ENCODE assay signal across 8 cellular contexts in genomic region chr3:56783644-56784451, GRCh38. TPM values are rescaled to one million over a fixed set of nuclear protein-coding genes. Genes with fewer than 3 reads are reported as not detected.
A peak's percentile ranks its signal among the peaks of the same experiment; 100 is the strongest.
DNase-seq lines count a peak whose midpoint lies in the region; ATAC-seq and TF ChIP-seq lines count a peak whose summit lies in the region.

No MANE protein-coding gene starts in this region.

- H3K36me3 Mint-ChIP-seq in GM23338 (ENCODE audit: low read depth), result no peaks in the 10 kb centered on the region
- H3K36me3 Mint-ChIP-seq in central memory CD8-positive, alpha-beta T cell (ENCODE audit: insufficient read depth), result peaks cover 15% of the 10 kb centered on the region
- peaks cover 4 to 5% of the 10 kb centered on the region in 2 donors for H3K36me3 Mint-ChIP-seq in stimulated activated naive B cell treated with anti-CD40 and anti-IgM and Interleukin-4, amounts not matched to agents 10 μg/mL and 1 μg/mL and 100 μg/mL, for 72 hours

- H3K27ac Mint-ChIP-seq in GM23338, result 0 out of 2 replicates have a peak overlapping the region, but pooled peaks have one; percentile 44
- H3K27ac Mint-ChIP-seq in central memory CD8-positive, alpha-beta T cell (ENCODE audit: low read depth), result peak overlapping the region; percentile 83
- H3K27ac Mint-ChIP-seq in stimulated activated naive B cell treated with anti-CD40 and anti-IgM and Interleukin-4, amounts not matched to agents 10 μg/mL and 1 μg/mL and 100 μg/mL, for 72 hours, result peak overlapping the region; percentile 6

- no peaks in the 10 kb centered on the region for H3F3A ChIP-seq in GM23338 (replicated peaks; ENCODE audit: low read depth)

- H3K4me3 Mint-ChIP-seq in GM23338, result no peak overlapping the region
- peak overlapping the region; percentile 73 for H3K4me3 Mint-ChIP-seq in central memory CD8-positive, alpha-beta T cell
- peak overlapping the region in 1 of 2 donors; percentile 9 for H3K4me3 Mint-ChIP-seq in stimulated activated naive B cell treated with anti-CD40 and anti-IgM and Interleukin-4, amounts not matched to agents 10 μg/mL and 1 μg/mL and 100 μg/mL, for 72 hours

- H3K79me2 ChIP-seq in GM23338 (replicated peaks; ENCODE audit: insufficient read depth), result no peaks in the 10 kb centered on the region

- no peaks in the 10 kb centered on the region for H3K9me3 ChIP-seq in MG63

- ATAC-seq in GM23338, result no peak
- ATAC-seq in central memory CD8-positive, alpha-beta T cell (replicated peaks; ENCODE audit: extremely low read depth, poor library complexity, severe bottlenecking), result peak; percentile 93
- ATAC-seq in stimulated activated naive B cell treated with anti-CD40 and anti-IgM and Interleukin-4, amounts not matched to agents 10 μg/mL and 1 μg/mL and 100 μg/mL, for 72 hours (replicated peaks), result peak; percentile 100

- H2AFZ ChIP-seq in GM23338, result no peak overlapping the region

- H3K9me2 ChIP-seq in GM23338 (ENCODE audit: insufficient read depth), result no peaks in the 10 kb centered on the region

- DNase-seq in GM06990 (ENCODE audit: extremely low read depth, insufficient read length) (peak; percentile 77), GM23338 (ENCODE audit: low spot score) (no peak), MG63 (peak; percentile 73), medulla oblongata (ENCODE audit: extremely low spot score) (peak; percentile 86), H7 (no peak)
- DNase-seq in central memory CD8-positive, alpha-beta T cell (ENCODE audit: low spot score in 2 of 2), result peak; percentile 38 to 79
- peak; percentile 77 for DNase-seq in stimulated activated naive B cell treated with anti-CD40 and anti-IgM and Interleukin-4, amounts not matched to agents 10 μg/mL and 1 μg/mL and 100 μg/mL, for 72 hours

- H3K4me3 ChIP-seq in GM06990 (replicated peaks; ENCODE audit: low read depth, low read length) (no peak overlapping the region; the same call in 1 of the 2 replicates), GM23338 (no peak overlapping the region), MG63 (no peak overlapping the region), H7 (ENCODE audit: insufficient read depth, low read depth, low read length) (no peak overlapping the region)

- H3K27ac ChIP-seq in GM23338 (ENCODE audit: low read depth), result no peak overlapping the region
- peak overlapping the region; percentile 69 for H3K27ac ChIP-seq in VCaP

- H3K4me2 ChIP-seq in GM23338, result no peak overlapping the region

- peaks cover 3% of the 10 kb centered on the region; the same call in 1 of the 2 replicates for H3K4me1 ChIP-seq in GM23338 (ENCODE audit: insufficient read depth)

- H3K4me1 Mint-ChIP-seq in GM23338, result peaks cover 16% of the 10 kb centered on the region
- peaks cover 95% of the 10 kb centered on the region for H3K4me1 Mint-ChIP-seq in central memory CD8-positive, alpha-beta T cell
- peaks cover 34 to 65% of the 10 kb centered on the region in 2 donors for H3K4me1 Mint-ChIP-seq in stimulated activated naive B cell treated with anti-CD40 and anti-IgM and Interleukin-4, amounts not matched to agents 10 μg/mL and 1 μg/mL and 100 μg/mL, for 72 hours

- H3K9me3 Mint-ChIP-seq in GM23338, result no peaks in the 10 kb centered on the region
- H3K9me3 Mint-ChIP-seq in central memory CD8-positive, alpha-beta T cell, result no peaks in the 10 kb centered on the region
- no peaks in the 10 kb centered on the region for H3K9me3 Mint-ChIP-seq in stimulated activated naive B cell treated with anti-CD40 and anti-IgM and Interleukin-4, amounts not matched to agents 10 μg/mL and 1 μg/mL and 100 μg/mL, for 72 hours

- peaks cover 3% of the 10 kb centered on the region for H3K27me3 Mint-ChIP-seq in GM23338 (ENCODE audit: insufficient read depth, low read depth, poor library complexity)
- no peaks in the 10 kb centered on the region for H3K27me3 Mint-ChIP-seq in central memory CD8-positive, alpha-beta T cell
- no peaks in the 10 kb centered on the region for H3K27me3 Mint-ChIP-seq in stimulated activated naive B cell treated with anti-CD40 and anti-IgM and Interleukin-4, amounts not matched to agents 10 μg/mL and 1 μg/mL and 100 μg/mL, for 72 hours

- peaks cover 2% of the 10 kb centered on the region; the same call in 1 of the 2 replicates for H4K20me1 ChIP-seq in GM23338 (replicated peaks; ENCODE audit: insufficient read depth)

- TF ChIP-seq CTCF in GM06990 (IDR thresholded peaks at IDR 0.05; ENCODE audit: insufficient read depth, low read length, poor library complexity, severe bottlenecking) (no peak), GM23338 (conservative IDR thresholded peaks at IDR 0.05; ENCODE audit: low read depth in 2 of 2) (no peak), VCaP (conservative IDR thresholded peaks at IDR 0.05) (no peak)

- H3K36me3 ChIP-seq in GM06990 (ENCODE audit: control insufficient read depth, insufficient read depth, low read length), result no peaks in the 10 kb centered on the region
- no peaks in the 10 kb centered on the region for H3K36me3 ChIP-seq in GM23338 (ENCODE audit: insufficient read depth)
- H3K36me3 ChIP-seq in MG63, result no peaks in the 10 kb centered on the region
- no peaks in the 10 kb centered on the region for H3K36me3 ChIP-seq in H7 (replicated peaks; ENCODE audit: control insufficient read depth, insufficient read depth, low read length)

- no peaks in the 10 kb centered on the region for H3K27me3 ChIP-seq in GM06990 (replicated peaks; ENCODE audit: control insufficient read depth, insufficient read depth, low read length)
- no peaks in the 10 kb centered on the region for H3K27me3 ChIP-seq in GM23338 (ENCODE audit: insufficient read depth)
- H3K27me3 ChIP-seq in MG63, result no peaks in the 10 kb centered on the region
- no peaks in the 10 kb centered on the region for H3K27me3 ChIP-seq in H7 (ENCODE audit: control insufficient read depth, insufficient read depth, low read length)

TF ChIP-seq in GM23338, 12 proteins besides CTCF, POLR2A, EP300 and RAD21:
- TF ChIP-seq CREB1 (CRISPR knock-in tag; IDR thresholded peaks at IDR 0.05; ENCODE audit: low read depth), result no peak
- no peak for TF ChIP-seq ETS1 (IDR thresholded peaks at IDR 0.05)
- TF ChIP-seq STAT1 (IDR thresholded peaks at IDR 0.05; ENCODE audit: unreplicated experiment), result no peak

RNA-seq across cellular contexts. Expression of gene ARHGEF3, which starts 17.9 kb away (rescaled TPM):
- 5.0 and 8.0 TPM in 2 replicates for total RNA-seq in GM23338 (2014; rRNA removed; shearing (Covaris generic))
- polyA plus RNA-seq in GM23338 (2016; fragmentation: Nextera tagmentation; extraction: Ambion mirVana), result 2.7 and 5.1 TPM in 2 replicates
- 0.27 and 0.49 TPM in 2 replicates for total RNA-seq in MG63 (2014; rRNA removed; shearing (Covaris generic); ENCODE audit: low replicate concordance)
- total RNA-seq in H7 (2014; rRNA removed; shearing (Covaris generic)), result 3.6 and 3.8 TPM in 2 replicates

Comparison
In these comparisons a context has a peak if more than half of its experiments do, and no peak if none do; other contexts are left out.
1. DNase-seq: peak in GM06990 (single experiment), MG63 (single experiment), central memory CD8-positive, alpha-beta T cell (2 of 2), medulla oblongata (single experiment) and stimulated activated naive B cell treated with anti-CD40 and anti-IgM and Interleukin-4, amounts not matched to agents 10 μg/mL and 1 μg/mL and 100 μg/mL, for 72 hours (single experiment); none in GM23338 (single experiment) and H7 (single experiment).
2. H3K27ac Mint-ChIP-seq: peak in every context shown above with its lines; median percentile 83 in central memory CD8-positive, alpha-beta T cell; 44 in GM23338; 6 in stimulated activated naive B cell treated with anti-CD40 and anti-IgM and Interleukin-4, amounts not matched to agents 10 μg/mL and 1 μg/mL and 100 μg/mL, for 72 hours.